In genomic region chr17:64016248-64016784, GRCh38 we compare ENCODE assay signal across 12 cellular contexts. TPM values are rescaled to one million over a fixed set of nuclear protein-coding genes. Genes with fewer than 3 reads are reported as not detected.
DNase-seq lines count a peak whose midpoint lies in the region; ATAC-seq and TF ChIP-seq lines count a peak whose summit lies in the region.
"Had no signal": no experiment of that assay in that cellular context is flagged by ENCODE, and none has a peak within 500 bp of the region (broad histone marks: within the 10 kb centered on the region; RNA-seq: fewer than 3 reads in every experiment).

No MANE protein-coding gene starts in this region.

- DNase-seq in A673 (ENCODE audit: low spot score) (no peak), GM13976 (ENCODE audit: low spot score) (no peak), caudate nucleus (lab: John Stamatoyannopoulos, UW) (no peak), NCI-H2196 treated with DMSO at 0.1 percent for 48 hours (lab: John Stamatoyannopoulos, UW; ENCODE audit: unreplicated experiment) (no peak), tibial artery (no peak)
- peak; percentile 50 for DNase-seq in activated CD8-positive, alpha-beta memory T cell treated with anti-CD3 and anti-CD28 coated beads, Interleukin-2, amount 50 U/mL, for 48 hours
- DNase-seq: cortex of kidney, H7 had no signal

- intact Hi-C loops in A673 (cut with micrococcal nuclease; ENCODE audit: unreplicated experiment): no loop called here
- intact Hi-C loops in tibial artery (cut with DNase I; ENCODE audit: low total_unique reads): no loop called here

- 58% methylated on average over 5 of the region's 5 CpGs for WGBS in liver

- H3K27ac ChIP-seq in A673 (ENCODE audit: low read depth, low read length, poor library complexity, severe bottlenecking) (no peak overlapping the region), liver (ENCODE audit: low read depth in 1 of 2, low read length in 2 of 2) (peak overlapping the region; percentile 5 to 23), caudate nucleus (ENCODE audit: low read depth, low read length) (no peak overlapping the region), tibial artery (no peak overlapping the region)

- H3K36me3 ChIP-seq in A673 (ENCODE audit: insufficient read depth, low read length, poor library complexity, severe bottlenecking) (no peaks in the 10 kb centered on the region), liver (ENCODE audit: control insufficient read depth in 4 of 4, insufficient read depth in 3 of 4, low read depth in 1 of 4, low read length in 3 of 4) (no peaks in the 10 kb centered on the region), tibial artery (no peaks in the 10 kb centered on the region)

- ATAC-seq in GM21515 (IDR thresholded peaks at IDR 0.05; ENCODE audit: unreplicated experiment): no peak

- H3K4me1 ChIP-seq in A673 (ENCODE audit: insufficient read depth, low read length, poor library complexity, severe bottlenecking): no peaks in the 10 kb centered on the region
- H3K4me1 ChIP-seq in liver (ENCODE audit: control insufficient read depth in 4 of 4, insufficient read depth in 4 of 4, low read length in 3 of 4): no peaks in the 10 kb centered on the region
- H3K4me1 ChIP-seq in tibial artery: no peaks in the 10 kb centered on the region

- POLR2A ChIA-PET in A673 (lab: Charles Lee; ENCODE audit: low non-redundant PET): interaction anchor here (0.6 kb wide), 1 partner anchor 395 kb away, joined by 3 read pairs; no protein-coding TSS in a partner anchor

- no TSS peak for BruUV-seq in A673 (replicated peaks; lab: Mats Ljungman, UMichigan)

- no peaks in the 10 kb centered on the region for H3K9me3 ChIP-seq in A673 (ENCODE audit: low read depth, low read length, poor library complexity, severe bottlenecking)
- no peaks in the 10 kb centered on the region for H3K9me3 ChIP-seq in liver (ENCODE audit: control insufficient read depth in 4 of 4, low read length in 3 of 4)
- no peaks in the 10 kb centered on the region for H3K9me3 ChIP-seq in tibial artery

- H3K27me3 ChIP-seq in A673 (replicated peaks; ENCODE audit: insufficient read depth, low read depth, low read length, poor library complexity): no peaks in the 10 kb centered on the region
- H3K27me3 ChIP-seq in liver (ENCODE audit: control insufficient read depth in 4 of 4, insufficient read depth in 4 of 4, low read length in 3 of 4): no peaks in the 10 kb centered on the region
- no peaks in the 10 kb centered on the region for H3K27me3 ChIP-seq in tibial artery

- CTCF ChIA-PET in A673 (lab: Charles Lee): interaction anchor here (1.2 kb wide), 1 partner anchor 9 kb away, joined by 5 read pairs; no protein-coding TSS in a partner anchor

- peak; percentile 26; the same call in 1 of the 2 replicates for TF ChIP-seq CTCF in A673 (conservative IDR thresholded peaks at IDR 0.05; ENCODE audit: low read depth, low read length)
- TF ChIP-seq CTCF in GM13976 (IDR thresholded peaks at IDR 0.05; ENCODE audit: borderline replicate concordance, control extremely low read depth, extremely low read depth, insufficient read depth, missing control alignments): peak; percentile 45
- no peak for TF ChIP-seq CTCF in liver (IDR thresholded peaks at IDR 0.05; ENCODE audit: low read depth, low read length, missing input control)
- no peak for TF ChIP-seq CTCF in tibial artery (IDR thresholded peaks at IDR 0.05)

- no peak for TF ChIP-seq RAD21 in liver (IDR thresholded peaks at IDR 0.05)

- in situ Hi-C loops in GM13976 (cut with MboI; ENCODE audit: low sequenced_read_pairs, unreplicated experiment): no loop called here

- no peak overlapping the region for H3K4me3 ChIP-seq in A673 (ENCODE audit: low read depth, low read length, poor library complexity, severe bottlenecking)
- H3K4me3 ChIP-seq in liver (ENCODE audit: low read depth in 1 of 3, low read length in 3 of 3): no peak overlapping the region
- H3K4me3 ChIP-seq in tibial artery: no peak overlapping the region

- no peak overlapping the region for H3K9ac ChIP-seq in liver (ENCODE audit: low read depth in 1 of 2, low read length in 2 of 2)

TF ChIP-seq in liver, 16 proteins besides CTCF, POLR2A, EP300 and RAD21:
- TF ChIP-seq REST (IDR thresholded peaks at IDR 0.05) (no peak), SP1 (IDR thresholded peaks at IDR 0.05) (no peak), HNF4G (IDR thresholded peaks at IDR 0.05) (no peak), NR2F2 (IDR thresholded peaks at IDR 0.05) (peak; percentile 83)

RNA-seq across cellular contexts. Expression of gene ICAM2, which starts 4.1 kb away (rescaled TPM):
- total RNA-seq in A673 (2021) (0.99 and 1.2 TPM in 2 replicates), liver (10 to 100 TPM; 10.1 to 17.5 TPM)
- polyA plus RNA-seq in liver: 10 to 100 TPM in 1 of 2 donors, 1 to 10 TPM in 1; 9.6 to 14.7 TPM
- polyA plus RNA-seq: neural cell had no signal

RNA-seq across cellular contexts. Expression of gene PRR29, which starts 18.2 kb away (rescaled TPM):
- 0.37 TPM in 1 of 2 replicates, not detected in the other for total RNA-seq in A673 (2021)
- under 1 TPM in 1 of 2 donors, not detected in 1; 0.14 TPM for total RNA-seq in liver
- under 1 TPM; 0.02 to 0.35 TPM for polyA plus RNA-seq in liver
- total RNA-seq: LHCN-M2 had no signal

RNA-seq across cellular contexts. Expression of gene SCN4A, which starts 43.6 kb away (rescaled TPM):
- total RNA-seq in A673 (2021) (0.56 and 0.79 TPM in 2 replicates), liver (1 to 10 TPM in 1 of 2 donors, under 1 TPM in 1; 0.70 to 1.3 TPM)
- polyA plus RNA-seq in liver: under 1 TPM; 0.04 to 0.15 TPM
- polyA plus RNA-seq: neural cell had no signal

Comparison
In these comparisons a context has a peak if more than half of its experiments do, and no peak if none do; other contexts are left out.
1. H3K27ac ChIP-seq: peak in liver (2 of 2); none in A673 (single experiment), caudate nucleus (single experiment) and tibial artery (0 of 2).
2. CTCF ChIP-seq: peak in A673 (single experiment) and GM13976 (single experiment); none in liver (single experiment) and tibial artery (0 of 2).